In the genomic region with DNA sequence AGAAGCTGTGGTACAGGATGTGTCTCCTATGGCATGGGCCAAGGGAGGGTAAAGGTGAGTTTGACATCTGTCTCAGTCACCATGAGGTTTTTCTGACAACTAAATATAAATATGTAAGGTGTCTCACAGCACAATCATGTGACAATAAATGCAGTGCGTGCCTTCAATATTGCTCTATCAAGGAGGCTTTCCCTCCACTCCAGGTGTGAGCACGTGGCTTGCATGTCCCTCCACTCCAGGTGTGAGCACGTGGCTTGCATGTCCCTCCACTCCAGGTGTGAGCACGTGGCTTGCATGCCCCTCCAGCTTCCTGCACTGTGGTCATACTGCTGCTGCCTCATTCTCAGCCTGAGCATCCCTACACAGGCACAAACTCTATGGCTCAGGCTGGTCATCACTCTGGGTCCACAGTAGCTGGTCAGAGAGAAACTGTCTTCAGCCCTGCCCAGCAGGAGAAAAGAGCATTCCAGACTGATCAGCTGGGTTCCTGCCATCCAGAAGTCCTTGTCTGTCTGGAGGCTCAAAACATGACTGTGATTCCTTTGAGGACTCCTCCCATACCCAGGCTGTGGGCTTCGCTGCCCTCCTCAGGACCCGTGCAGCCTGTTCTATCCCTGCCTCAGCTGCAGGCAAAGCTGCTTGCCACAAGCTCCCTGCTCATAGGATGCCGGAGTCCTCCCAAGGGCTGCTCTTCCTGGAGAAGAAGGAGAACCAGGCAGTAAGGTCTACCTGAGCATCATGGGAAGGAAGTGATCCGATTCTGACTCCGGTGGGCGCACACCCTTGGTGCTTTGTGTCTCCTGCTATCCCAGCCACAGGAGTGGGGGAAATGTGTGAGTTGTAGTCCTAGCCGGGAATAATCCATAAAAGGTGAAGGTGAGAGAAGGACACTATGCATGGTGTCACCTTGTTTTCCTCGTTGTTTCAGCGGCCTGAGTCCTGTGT, we compare ENCODE assay signal across 2 cellular contexts.
TF ChIP-seq lines count a peak whose summit lies in the region.

No MANE protein-coding gene starts in this region.

TF ChIP-seq in SK-N-SH, 30 proteins besides CTCF, POLR2A, EP300 and RAD21 (continued from another document):
- TF ChIP-seq MAX (IDR thresholded peaks at IDR 0.05; ENCODE audit: low read depth), result no peak

TF ChIP-seq in SK-N-SH treated with all-trans-retinoic acid at 6 μM for 48 hours, 23 proteins besides CTCF, POLR2A, EP300 and RAD21:
- TF ChIP-seq, protein P1, sequence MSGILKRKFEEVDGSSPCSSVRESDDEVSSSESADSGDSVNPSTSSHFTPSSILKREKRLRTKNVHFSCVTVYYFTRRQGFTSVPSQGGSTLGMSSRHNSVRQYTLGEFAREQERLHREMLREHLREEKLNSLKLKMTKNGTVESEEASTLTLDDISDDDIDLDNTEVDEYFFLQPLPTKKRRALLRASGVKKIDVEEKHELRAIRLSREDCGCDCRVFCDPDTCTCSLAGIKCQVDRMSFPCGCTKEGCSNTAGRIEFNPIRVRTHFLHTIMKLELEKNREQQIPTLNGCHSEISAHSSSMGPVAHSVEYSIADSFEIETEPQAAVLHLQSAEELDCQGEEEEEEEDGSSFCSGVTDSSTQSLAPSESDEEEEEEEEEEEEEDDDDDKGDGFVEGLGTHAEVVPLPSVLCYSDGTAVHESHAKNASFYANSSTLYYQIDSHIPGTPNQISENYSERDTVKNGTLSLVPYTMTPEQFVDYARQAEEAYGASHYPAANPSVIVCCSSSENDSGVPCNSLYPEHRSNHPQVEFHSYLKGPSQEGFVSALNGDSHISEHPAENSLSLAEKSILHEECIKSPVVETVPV (CRISPR knock-in tag; IDR thresholded peaks at IDR 0.05), result no peak
- no peak for TF ChIP-seq ZFP30 (CRISPR knock-in tag; IDR thresholded peaks at IDR 0.05)
- no peak for TF ChIP-seq PPARA (CRISPR knock-in tag; IDR thresholded peaks at IDR 0.05; ENCODE audit: borderline replicate concordance)
- no peak for TF ChIP-seq TOX (CRISPR knock-in tag; IDR thresholded peaks at IDR 0.05; ENCODE audit: borderline replicate concordance)
- no peak for TF ChIP-seq ARNTL (CRISPR knock-in tag; IDR thresholded peaks at IDR 0.05; ENCODE audit: borderline replicate concordance, low read depth)
- no peak for TF ChIP-seq OSR1 (CRISPR knock-in tag; IDR thresholded peaks at IDR 0.05)
- TF ChIP-seq ZC3H10 (CRISPR knock-in tag; IDR thresholded peaks at IDR 0.05), result no peak
- no peak for TF ChIP-seq BACH2 (CRISPR knock-in tag; IDR thresholded peaks at IDR 0.05; ENCODE audit: borderline replicate concordance)
